ENCODE assay signal across 1 cellular context in genomic region chr5:133932441-133933168, GRCh38.
TF ChIP-seq lines count a peak whose summit lies in the region.

No MANE protein-coding gene starts in this region.

TF ChIP-seq in K562, 482 proteins besides CTCF, POLR2A, EP300 and RAD21 (continued from another document and continues in another):
- TF ChIP-seq KHSRP (IDR thresholded peaks at IDR 0.05), result no peak
- TF ChIP-seq NUFIP1 (IDR thresholded peaks at IDR 0.05; ENCODE audit: partially characterized antibody), result no peak
- TF ChIP-seq BMI1 (IDR thresholded peaks at IDR 0.05; ENCODE audit: low read length), result no peak
- no peak for TF ChIP-seq BRF1 (IDR thresholded peaks at IDR 0.05; ENCODE audit: borderline replicate concordance, extremely low read depth, insufficient read length)
- TF ChIP-seq SIN3B (IDR thresholded peaks at IDR 0.05; ENCODE audit: low read depth), result no peak
- peak; percentile 97 for TF ChIP-seq SMAD4 (CRISPR knock-in tag; conservative IDR thresholded peaks at IDR 0.05)
- TF ChIP-seq ZNF77 (CRISPR knock-in tag; IDR thresholded peaks at IDR 0.05), result no peak
- TF ChIP-seq HNRNPL (IDR thresholded peaks at IDR 0.05; ENCODE audit: low read depth, low read length), result peak; percentile 61; the same call in 1 of the 2 replicates
- TF ChIP-seq, protein P1, sequence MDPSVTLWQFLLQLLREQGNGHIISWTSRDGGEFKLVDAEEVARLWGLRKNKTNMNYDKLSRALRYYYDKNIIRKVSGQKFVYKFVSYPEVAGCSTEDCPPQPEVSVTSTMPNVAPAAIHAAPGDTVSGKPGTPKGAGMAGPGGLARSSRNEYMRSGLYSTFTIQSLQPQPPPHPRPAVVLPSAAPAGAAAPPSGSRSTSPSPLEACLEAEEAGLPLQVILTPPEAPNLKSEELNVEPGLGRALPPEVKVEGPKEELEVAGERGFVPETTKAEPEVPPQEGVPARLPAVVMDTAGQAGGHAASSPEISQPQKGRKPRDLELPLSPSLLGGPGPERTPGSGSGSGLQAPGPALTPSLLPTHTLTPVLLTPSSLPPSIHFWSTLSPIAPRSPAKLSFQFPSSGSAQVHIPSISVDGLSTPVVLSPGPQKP (CRISPR knock-in tag; IDR thresholded peaks at IDR 0.05), result no peak
- TF ChIP-seq TEAD1 (CRISPR knock-in tag; IDR thresholded peaks at IDR 0.05), result peak; percentile 39 to 53; a peak in 2 of 4 replicates
- no peak for TF ChIP-seq CBX1 (IDR thresholded peaks at IDR 0.05; ENCODE audit: low read depth)
- TF ChIP-seq, protein P2, sequence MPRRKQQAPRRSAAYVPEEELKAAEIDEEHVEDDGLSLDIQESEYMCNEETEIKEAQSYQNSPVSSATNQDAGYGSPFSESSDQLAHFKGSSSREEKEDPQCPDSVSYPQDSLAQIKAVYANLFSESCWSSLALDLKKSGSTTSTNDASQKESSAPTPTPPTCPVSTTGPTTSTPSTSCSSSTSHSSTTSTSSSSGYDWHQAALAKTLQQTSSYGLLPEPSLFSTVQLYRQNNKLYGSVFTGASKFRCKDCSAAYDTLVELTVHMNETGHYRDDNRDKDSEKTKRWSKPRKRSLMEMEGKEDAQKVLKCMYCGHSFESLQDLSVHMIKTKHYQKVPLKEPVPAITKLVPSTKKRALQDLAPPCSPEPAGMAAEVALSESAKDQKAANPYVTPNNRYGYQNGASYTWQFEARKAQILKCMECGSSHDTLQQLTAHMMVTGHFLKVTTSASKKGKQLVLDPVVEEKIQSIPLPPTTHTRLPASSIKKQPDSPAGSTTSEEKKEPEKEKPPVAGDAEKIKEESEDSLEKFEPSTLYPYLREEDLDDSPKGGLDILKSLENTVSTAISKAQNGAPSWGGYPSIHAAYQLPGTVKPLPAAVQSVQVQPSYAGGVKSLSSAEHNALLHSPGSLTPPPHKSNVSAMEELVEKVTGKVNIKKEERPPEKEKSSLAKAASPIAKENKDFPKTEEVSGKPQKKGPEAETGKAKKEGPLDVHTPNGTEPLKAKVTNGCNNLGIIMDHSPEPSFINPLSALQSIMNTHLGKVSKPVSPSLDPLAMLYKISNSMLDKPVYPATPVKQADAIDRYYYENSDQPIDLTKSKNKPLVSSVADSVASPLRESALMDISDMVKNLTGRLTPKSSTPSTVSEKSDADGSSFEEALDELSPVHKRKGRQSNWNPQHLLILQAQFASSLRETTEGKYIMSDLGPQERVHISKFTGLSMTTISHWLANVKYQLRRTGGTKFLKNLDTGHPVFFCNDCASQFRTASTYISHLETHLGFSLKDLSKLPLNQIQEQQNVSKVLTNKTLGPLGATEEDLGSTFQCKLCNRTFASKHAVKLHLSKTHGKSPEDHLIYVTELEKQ (CRISPR knock-in tag; IDR thresholded peaks at IDR 0.05), result no peak; the same call in 1 of the 2 replicates
- no peak for TF ChIP-seq ZNF3 (CRISPR knock-in tag; IDR thresholded peaks at IDR 0.05)
- TF ChIP-seq, protein P3, sequence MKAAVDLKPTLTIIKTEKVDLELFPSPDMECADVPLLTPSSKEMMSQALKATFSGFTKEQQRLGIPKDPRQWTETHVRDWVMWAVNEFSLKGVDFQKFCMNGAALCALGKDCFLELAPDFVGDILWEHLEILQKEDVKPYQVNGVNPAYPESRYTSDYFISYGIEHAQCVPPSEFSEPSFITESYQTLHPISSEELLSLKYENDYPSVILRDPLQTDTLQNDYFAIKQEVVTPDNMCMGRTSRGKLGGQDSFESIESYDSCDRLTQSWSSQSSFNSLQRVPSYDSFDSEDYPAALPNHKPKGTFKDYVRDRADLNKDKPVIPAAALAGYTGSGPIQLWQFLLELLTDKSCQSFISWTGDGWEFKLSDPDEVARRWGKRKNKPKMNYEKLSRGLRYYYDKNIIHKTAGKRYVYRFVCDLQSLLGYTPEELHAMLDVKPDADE (conservative IDR thresholded peaks at IDR 0.05; ENCODE audit: control insufficient read depth, low read depth, low read length), result peak; percentile 84
- no peak for TF ChIP-seq E2F8 (IDR thresholded peaks at IDR 0.05; ENCODE audit: low read depth, partially characterized antibody)
- TF ChIP-seq IRF9 (tag; IDR thresholded peaks at IDR 0.05), result 0 out of 2 replicates have a peak, but pooled peaks have one; percentile 14
- TF ChIP-seq BRD9 (IDR thresholded peaks at IDR 0.05; ENCODE audit: low read depth, partially characterized antibody), result peak; percentile 59
- no peak for TF ChIP-seq C11orf30 (IDR thresholded peaks at IDR 0.05; ENCODE audit: low read depth)
- TF ChIP-seq, protein P4, sequence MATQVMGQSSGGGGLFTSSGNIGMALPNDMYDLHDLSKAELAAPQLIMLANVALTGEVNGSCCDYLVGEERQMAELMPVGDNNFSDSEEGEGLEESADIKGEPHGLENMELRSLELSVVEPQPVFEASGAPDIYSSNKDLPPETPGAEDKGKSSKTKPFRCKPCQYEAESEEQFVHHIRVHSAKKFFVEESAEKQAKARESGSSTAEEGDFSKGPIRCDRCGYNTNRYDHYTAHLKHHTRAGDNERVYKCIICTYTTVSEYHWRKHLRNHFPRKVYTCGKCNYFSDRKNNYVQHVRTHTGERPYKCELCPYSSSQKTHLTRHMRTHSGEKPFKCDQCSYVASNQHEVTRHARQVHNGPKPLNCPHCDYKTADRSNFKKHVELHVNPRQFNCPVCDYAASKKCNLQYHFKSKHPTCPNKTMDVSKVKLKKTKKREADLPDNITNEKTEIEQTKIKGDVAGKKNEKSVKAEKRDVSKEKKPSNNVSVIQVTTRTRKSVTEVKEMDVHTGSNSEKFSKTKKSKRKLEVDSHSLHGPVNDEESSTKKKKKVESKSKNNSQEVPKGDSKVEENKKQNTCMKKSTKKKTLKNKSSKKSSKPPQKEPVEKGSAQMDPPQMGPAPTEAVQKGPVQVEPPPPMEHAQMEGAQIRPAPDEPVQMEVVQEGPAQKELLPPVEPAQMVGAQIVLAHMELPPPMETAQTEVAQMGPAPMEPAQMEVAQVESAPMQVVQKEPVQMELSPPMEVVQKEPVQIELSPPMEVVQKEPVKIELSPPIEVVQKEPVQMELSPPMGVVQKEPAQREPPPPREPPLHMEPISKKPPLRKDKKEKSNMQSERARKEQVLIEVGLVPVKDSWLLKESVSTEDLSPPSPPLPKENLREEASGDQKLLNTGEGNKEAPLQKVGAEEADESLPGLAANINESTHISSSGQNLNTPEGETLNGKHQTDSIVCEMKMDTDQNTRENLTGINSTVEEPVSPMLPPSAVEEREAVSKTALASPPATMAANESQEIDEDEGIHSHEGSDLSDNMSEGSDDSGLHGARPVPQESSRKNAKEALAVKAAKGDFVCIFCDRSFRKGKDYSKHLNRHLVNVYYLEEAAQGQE (CRISPR knock-in tag; IDR thresholded peaks at IDR 0.05; ENCODE audit: low read depth), result no peak
- no peak for TF ChIP-seq FOS (IDR thresholded peaks at IDR 0.05; ENCODE audit: extremely low read depth, insufficient read length)
- TF ChIP-seq ZBTB26 (CRISPR knock-in tag; IDR thresholded peaks at IDR 0.05), result 0 out of 2 replicates have a peak, but pooled peaks have one; percentile 3
- peak; percentile 54; the same call in 1 of the 2 replicates for TF ChIP-seq GABPB1 (CRISPR knock-in tag; IDR thresholded peaks at IDR 0.05)
- TF ChIP-seq, protein P5, sequence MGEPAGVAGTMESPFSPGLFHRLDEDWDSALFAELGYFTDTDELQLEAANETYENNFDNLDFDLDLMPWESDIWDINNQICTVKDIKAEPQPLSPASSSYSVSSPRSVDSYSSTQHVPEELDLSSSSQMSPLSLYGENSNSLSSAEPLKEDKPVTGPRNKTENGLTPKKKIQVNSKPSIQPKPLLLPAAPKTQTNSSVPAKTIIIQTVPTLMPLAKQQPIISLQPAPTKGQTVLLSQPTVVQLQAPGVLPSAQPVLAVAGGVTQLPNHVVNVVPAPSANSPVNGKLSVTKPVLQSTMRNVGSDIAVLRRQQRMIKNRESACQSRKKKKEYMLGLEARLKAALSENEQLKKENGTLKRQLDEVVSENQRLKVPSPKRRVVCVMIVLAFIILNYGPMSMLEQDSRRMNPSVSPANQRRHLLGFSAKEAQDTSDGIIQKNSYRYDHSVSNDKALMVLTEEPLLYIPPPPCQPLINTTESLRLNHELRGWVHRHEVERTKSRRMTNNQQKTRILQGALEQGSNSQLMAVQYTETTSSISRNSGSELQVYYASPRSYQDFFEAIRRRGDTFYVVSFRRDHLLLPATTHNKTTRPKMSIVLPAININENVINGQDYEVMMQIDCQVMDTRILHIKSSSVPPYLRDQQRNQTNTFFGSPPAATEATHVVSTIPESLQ (CRISPR knock-in tag; IDR thresholded peaks at IDR 0.05), result no peak
- TF ChIP-seq SMC3 (conservative IDR thresholded peaks at IDR 0.05; ENCODE audit: insufficient read depth, low read depth, low read length), result no peak
- no peak for TF ChIP-seq CBX2 (IDR thresholded peaks at IDR 0.05; ENCODE audit: insufficient read depth, low read length, poor library complexity, severe bottlenecking)
- TF ChIP-seq SRF (CRISPR knock-in tag; IDR thresholded peaks at IDR 0.05), result no peak
- no peak for TF ChIP-seq CBX3 (IDR thresholded peaks at IDR 0.05; ENCODE audit: borderline replicate concordance in 1 of 2, low read length in 2 of 2)
- TF ChIP-seq, protein P6, sequence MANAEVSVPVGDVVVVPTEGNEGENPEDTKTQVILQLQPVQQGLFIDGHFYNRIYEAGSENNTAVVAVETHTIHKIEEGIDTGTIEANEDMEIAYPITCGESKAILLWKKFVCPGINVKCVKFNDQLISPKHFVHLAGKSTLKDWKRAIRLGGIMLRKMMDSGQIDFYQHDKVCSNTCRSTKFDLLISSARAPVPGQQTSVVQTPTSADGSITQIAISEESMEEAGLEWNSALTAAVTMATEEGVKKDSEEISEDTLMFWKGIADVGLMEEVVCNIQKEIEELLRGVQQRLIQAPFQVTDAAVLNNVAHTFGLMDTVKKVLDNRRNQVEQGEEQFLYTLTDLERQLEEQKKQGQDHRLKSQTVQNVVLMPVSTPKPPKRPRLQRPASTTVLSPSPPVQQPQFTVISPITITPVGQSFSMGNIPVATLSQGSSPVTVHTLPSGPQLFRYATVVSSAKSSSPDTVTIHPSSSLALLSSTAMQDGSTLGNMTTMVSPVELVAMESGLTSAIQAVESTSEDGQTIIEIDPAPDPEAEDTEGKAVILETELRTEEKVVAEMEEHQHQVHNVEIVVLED (CRISPR knock-in tag; IDR thresholded peaks at IDR 0.05), result no peak
- no peak for TF ChIP-seq USF2 (CRISPR knock-in tag; IDR thresholded peaks at IDR 0.05)
- no peak for TF ChIP-seq NR2C1 (IDR thresholded peaks at IDR 0.05)
- peak; percentile 64 for TF ChIP-seq NR2C1 (tag; IDR thresholded peaks at IDR 0.05)
- no peak for TF ChIP-seq TAF1 (IDR thresholded peaks at IDR 0.05; ENCODE audit: control insufficient read depth, extremely low read depth, insufficient read depth, low read length, severe bottlenecking)
- peak; percentile 58; the same call in 1 of the 2 replicates for TF ChIP-seq IFI16 (CRISPR knock-in tag; IDR thresholded peaks at IDR 0.05)
- TF ChIP-seq ERF (CRISPR knock-in tag; IDR thresholded peaks at IDR 0.05), result no peak; the same call in 1 of the 2 replicates
- TF ChIP-seq HOXB6 (CRISPR knock-in tag; IDR thresholded peaks at IDR 0.05; ENCODE audit: borderline replicate concordance), result 0 out of 2 replicates have a peak, but pooled peaks have one; percentile 75
- TF ChIP-seq NFIX (CRISPR knock-in tag; IDR thresholded peaks at IDR 0.05; ENCODE audit: low read depth), result no peak
